ENCODE assay signal across 20 cellular contexts in the genomic region with DNA sequence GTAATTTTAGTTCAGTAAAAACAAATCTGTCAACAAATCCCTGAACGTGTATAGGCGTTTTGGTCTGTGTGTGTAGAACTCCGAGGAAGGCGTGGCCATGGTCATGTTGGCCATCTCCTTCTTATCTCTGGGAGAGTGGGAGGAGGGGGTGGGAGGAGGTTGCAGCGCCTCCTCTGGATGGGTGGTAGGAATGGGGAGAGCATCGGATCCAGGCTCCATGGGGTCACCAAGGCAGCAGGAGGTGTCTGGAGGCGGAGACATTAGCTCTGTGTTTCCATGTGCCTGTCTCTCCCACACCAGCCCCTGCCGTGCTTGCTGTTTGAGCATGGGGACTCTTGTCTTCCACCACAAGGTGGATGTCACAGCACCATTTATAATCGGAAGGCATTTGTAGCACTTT. TPM values are rescaled to one million over a fixed set of nuclear protein-coding genes. Genes with fewer than 3 reads are reported as not detected.
DNase-seq lines count a peak whose midpoint lies in the region; ATAC-seq and TF ChIP-seq lines count a peak whose summit lies in the region.
"Had no signal": no experiment of that assay in that cellular context is flagged by ENCODE, and none has a peak within 500 bp of the region (broad histone marks: within the 10 kb centered on the region; RNA-seq: fewer than 3 reads in every experiment).

No MANE protein-coding gene starts in this region.

- H3K4me1 ChIP-seq in H9 (ENCODE audit: insufficient read depth, low read length) (peaks cover 3% of the 10 kb centered on the region; the same call in 1 of the 2 replicates), RWPE2 (ENCODE audit: insufficient read depth, poor library complexity, severe bottlenecking) (no peaks in the 10 kb centered on the region)

- no peak overlapping the region for H2BK12ac ChIP-seq in H9 (ENCODE audit: insufficient read length, low read depth, low read length)

- no peak overlapping the region for H2AK5ac ChIP-seq in H9 (ENCODE audit: insufficient read length, low read length)

- H3K4me3 Mint-ChIP-seq in H9: no peak overlapping the region
- H3K4me3 Mint-ChIP-seq in activated T-helper 2 cell treated with anti-CD3 and anti-CD28 coated beads, Interferon-gamma antibody, Interleukin-2, Interleukin-4, amounts not matched to agents 10 μg/mL and 5 μg/mL and 100 μg/mL, durations not matched to agents 14 hours and 24 hours and 36 hours (ENCODE audit: low read depth): no peak overlapping the region
- H3K4me3 Mint-ChIP-seq: activated CD4-positive, alpha-beta T cell treated with anti-CD3 and anti-CD28 coated beads, Interleukin-2, amount 10 ng/mL, durations not matched to agents 7 days and 5 days; B cell; IgD-negative memory B cell; nephron progenitor cell had no signal

- TF ChIP-seq CTCF in H9 (conservative IDR thresholded peaks at IDR 0.05) (peak; percentile 55), RWPE2 (IDR thresholded peaks at IDR 0.05; ENCODE audit: poor library complexity, severe bottlenecking) (no peak), GM10266 (IDR thresholded peaks at IDR 0.05; ENCODE audit: control insufficient read depth, insufficient read depth, low read depth, missing control alignments) (no peak)

- no peak overlapping the region for H3K27ac ChIP-seq in H9 (ENCODE audit: insufficient read length, low read depth, low read length)
- no peak overlapping the region for H3K27ac ChIP-seq in RWPE2 (ENCODE audit: poor library complexity, severe bottlenecking)
- H3K27ac ChIP-seq: skin epidermis had no signal

- H3K27me3 ChIP-seq in H9 (ENCODE audit: insufficient read depth, low read length) (no peaks in the 10 kb centered on the region), RWPE2 (ENCODE audit: insufficient read depth, poor library complexity, severe bottlenecking) (no peaks in the 10 kb centered on the region)

- H2AFZ ChIP-seq in H9 (ENCODE audit: low read length): no peak overlapping the region

- H3K4me3 ChIP-seq in RWPE2 (ENCODE audit: severe bottlenecking): no peak overlapping the region
- H3K4me3 ChIP-seq: skin epidermis had no signal

- H2BK20ac ChIP-seq in H9 (ENCODE audit: low read depth, low read length, poor library complexity, severe bottlenecking): no peak overlapping the region

- no peak overlapping the region for H2BK5ac ChIP-seq in H9 (ENCODE audit: insufficient read length, low read length)

- no peak overlapping the region for H3K56ac ChIP-seq in H9 (ENCODE audit: insufficient read length, low read depth, low read length)

- no peak overlapping the region for H3T11ph ChIP-seq in H9 (ENCODE audit: low read length)

- peaks cover 0 to 25% (median 13%) of the 10 kb centered on the region in 3 experiments; a peak in 6 of 7 replicates for H3K36me3 Mint-ChIP-seq in H9 (ENCODE audit: insufficient read depth in 1 of 3, low read depth in 3 of 3)
- no peaks in the 10 kb centered on the region for H3K36me3 Mint-ChIP-seq in activated T-helper 2 cell treated with anti-CD3 and anti-CD28 coated beads, Interferon-gamma antibody, Interleukin-2, Interleukin-4, amounts not matched to agents 10 μg/mL and 5 μg/mL and 100 μg/mL, durations not matched to agents 14 hours and 24 hours and 36 hours (ENCODE audit: low read depth)

- H3K23ac ChIP-seq in H9 (ENCODE audit: insufficient read length, low read depth, low read length): no peak overlapping the region

- no peaks in the 10 kb centered on the region for H3K36me3 ChIP-seq in RWPE2 (ENCODE audit: low read depth)

- H3K9ac ChIP-seq in H9 (ENCODE audit: extremely low read depth, insufficient read length, low read length): no peak overlapping the region

- H3K27me3 Mint-ChIP-seq in H9 (ENCODE audit: low read depth): no peaks in the 10 kb centered on the region; the same call in 1 of the 2 replicates
- peaks cover 11% of the 10 kb centered on the region for H3K27me3 Mint-ChIP-seq in activated T-helper 2 cell treated with anti-CD3 and anti-CD28 coated beads, Interferon-gamma antibody, Interleukin-2, Interleukin-4, amounts not matched to agents 10 μg/mL and 5 μg/mL and 100 μg/mL, durations not matched to agents 14 hours and 24 hours and 36 hours (ENCODE audit: low read depth)
- H3K27me3 Mint-ChIP-seq: B cell, progenitor cell of endocrine pancreas had no signal

- no peaks in the 10 kb centered on the region for H4K20me1 ChIP-seq in H9 (ENCODE audit: control insufficient read depth, insufficient read depth, insufficient read length)

- no peak overlapping the region for H3K27ac Mint-ChIP-seq in H9
- no peak overlapping the region for H3K27ac Mint-ChIP-seq in activated T-helper 2 cell treated with anti-CD3 and anti-CD28 coated beads, Interferon-gamma antibody, Interleukin-2, Interleukin-4, amounts not matched to agents 10 μg/mL and 5 μg/mL and 100 μg/mL, durations not matched to agents 14 hours and 24 hours and 36 hours
- H3K27ac Mint-ChIP-seq: activated CD4-positive, alpha-beta T cell treated with anti-CD3 and anti-CD28 coated beads, Interleukin-2, amount 10 ng/mL, durations not matched to agents 7 days and 5 days; B cell; IgD-negative memory B cell; nephron progenitor cell; progenitor cell of endocrine pancreas had no signal

- intact Hi-C loops in activated T-helper 2 cell treated with anti-CD3 and anti-CD28 coated beads, Interferon-gamma antibody, Interleukin-2, Interleukin-4, amounts not matched to agents 10 μg/mL and 5 μg/mL and 100 μg/mL, durations not matched to agents 14 hours and 24 hours and 36 hours (cut with micrococcal nuclease): no loop called here

- H3K4me2 ChIP-seq in H9 (ENCODE audit: insufficient read depth, insufficient read length, low read length): no peak overlapping the region

- H4K91ac ChIP-seq in H9 (ENCODE audit: insufficient read length, low read depth, low read length): no peak overlapping the region

- H2BK15ac ChIP-seq in H9 (ENCODE audit: low read depth, low read length): no peak overlapping the region

- H3K9me3 ChIP-seq in H9 (ENCODE audit: control insufficient read depth, low read depth, low read length) (peaks cover 9% of the 10 kb centered on the region), RWPE2 (ENCODE audit: severe bottlenecking) (no peaks in the 10 kb centered on the region)

- 0 out of 3 replicates have a peak, but pooled peaks have one; percentile 31 for ATAC-seq in RWPE2 (ENCODE audit: low read depth)

- H3K23me2 ChIP-seq in H9 (ENCODE audit: insufficient read length, low read depth, low read length, poor library complexity, severe bottlenecking): no peaks in the 10 kb centered on the region

- H3K4ac ChIP-seq in H9 (ENCODE audit: low read depth, low read length): no peak overlapping the region

- H3K4me1 Mint-ChIP-seq in H9: peaks cover 25 to 36% of the 10 kb centered on the region in 2 experiments
- H3K4me1 Mint-ChIP-seq in activated T-helper 2 cell treated with anti-CD3 and anti-CD28 coated beads, Interferon-gamma antibody, Interleukin-2, Interleukin-4, amounts not matched to agents 10 μg/mL and 5 μg/mL and 100 μg/mL, durations not matched to agents 14 hours and 24 hours and 36 hours (ENCODE audit: low read depth): no peaks in the 10 kb centered on the region
- H3K4me1 Mint-ChIP-seq: B cell had no signal

- no peak overlapping the region for H3K14ac ChIP-seq in H9 (ENCODE audit: insufficient read depth, low read length)

- H3K9me3 Mint-ChIP-seq in H9: peaks cover 26% of the 10 kb centered on the region in 2 experiments
- H3K9me3 Mint-ChIP-seq in activated T-helper 2 cell treated with anti-CD3 and anti-CD28 coated beads, Interferon-gamma antibody, Interleukin-2, Interleukin-4, amounts not matched to agents 10 μg/mL and 5 μg/mL and 100 μg/mL, durations not matched to agents 14 hours and 24 hours and 36 hours: no peaks in the 10 kb centered on the region
- H3K9me3 Mint-ChIP-seq: activated CD4-positive, alpha-beta T cell treated with anti-CD3 and anti-CD28 coated beads, Interleukin-2, amount 10 ng/mL, durations not matched to agents 7 days and 5 days; IgD-negative memory B cell had no signal

- no CpG with 5 or more reads among the region's 9 CpGs for WGBS in H9 (ENCODE audit: extremely low coverage, insufficient read length, low lambda C conversion rate)

- DNase-seq in DMS153 (lab: John Stamatoyannopoulos, UW): peak; percentile 41
- peak; percentile 65 for DNase-seq in H9
- no peak for DNase-seq in RWPE2 (ENCODE audit: low spot score)
- DNase-seq in iPS-NIHi11 (ENCODE audit: low spot score): peak; percentile 55
- no peak for DNase-seq in GM10266 (ENCODE audit: extremely low spot score)
- no peak for DNase-seq in NCI-H510A (lab: John Stamatoyannopoulos, UW)
- DNase-seq in activated T-helper 2 cell treated with anti-CD3 and anti-CD28 coated beads, Interferon-gamma antibody, Interleukin-2, Interleukin-4, amounts not matched to agents 10 μg/mL and 5 μg/mL and 100 μg/mL, durations not matched to agents 14 hours and 24 hours and 36 hours (ENCODE audit: low spot score): no peak
- DNase-seq: activated CD4-positive, alpha-beta T cell treated with anti-CD3 and anti-CD28 coated beads, Interleukin-2, amount 10 ng/mL, durations not matched to agents 7 days and 5 days; central memory CD4-positive, alpha-beta T cell; effector CD4-positive, alpha-beta T cell; midbrain; MM.1S; NCI-H187; NCI-H524 treated with DMSO at 0.1 percent for 48 hours; nephron progenitor cell; stimulated activated CD4-positive, alpha-beta T cell treated with anti-CD3 and anti-CD28 coated beads, Interleukin-2, amount 100 ng/mL, for 48 hours had no signal

- H2BK120ac ChIP-seq in H9 (ENCODE audit: low read depth, low read length, poor library complexity, severe bottlenecking): no peak overlapping the region

- H4K5ac ChIP-seq in H9 (ENCODE audit: insufficient read length, low read depth, low read length): no peak overlapping the region

- H3K79me2 ChIP-seq in H9 (ENCODE audit: insufficient read depth, low read length): no peaks in the 10 kb centered on the region

- no peak overlapping the region for H4K8ac ChIP-seq in H9 (replicated peaks; ENCODE audit: insufficient read length, low read depth, low read length)

- H3K18ac ChIP-seq in H9 (ENCODE audit: insufficient read length, low read depth, low read length): no peak overlapping the region

- H3K79me1 ChIP-seq in H9 (ENCODE audit: insufficient read depth, low read depth, low read length, poor library complexity, severe bottlenecking): no peaks in the 10 kb centered on the region

RNA-seq across cellular contexts. Expression of a gene that starts 34.5 kb away (rescaled TPM):
- total RNA-seq in H9 (2021): not detected in 2 replicates
- total RNA-seq in activated T-helper 2 cell treated with anti-CD3 and anti-CD28 coated beads, Interferon-gamma antibody, Interleukin-2, Interleukin-4, amounts not matched to agents 10 μg/mL and 5 μg/mL and 100 μg/mL, durations not matched to agents 14 hours and 24 hours and 36 hours: not detected in 2 replicates
- total RNA-seq: activated CD4-positive, alpha-beta T cell treated with anti-CD3 and anti-CD28 coated beads, Interleukin-2, amount 10 ng/mL, durations not matched to agents 7 days and 5 days; B cell; progenitor cell of endocrine pancreas had no signal

Comparison
In these comparisons a context has a peak if more than half of its experiments do, and no peak if none do; other contexts are left out.
1. DNase-seq: peak in DMS153 (single experiment), H9 (single experiment) and iPS-NIHi11 (single experiment); none in RWPE2 (single experiment), GM10266 (single experiment), NCI-H510A (single experiment) and activated T-helper 2 cell treated with anti-CD3 and anti-CD28 coated beads, Interferon-gamma antibody, Interleukin-2, Interleukin-4, amounts not matched to agents 10 μg/mL and 5 μg/mL and 100 μg/mL, durations not matched to agents 14 hours and 24 hours and 36 hours (single experiment).